Comparison of ENCODE assay signal across 14 cellular contexts in genomic region chr19:31285744-31286143, GRCh38.
DNase-seq lines count a peak whose midpoint lies in the region; ATAC-seq and TF ChIP-seq lines count a peak whose summit lies in the region.
"Had no signal": no experiment of that assay in that cellular context is flagged by ENCODE, and none has a peak within 500 bp of the region (broad histone marks: within the 10 kb centered on the region; RNA-seq: fewer than 3 reads in every experiment).

No MANE protein-coding gene starts in this region.

- peak overlapping the region in 37 of 59 donors; percentile 1 to 74 (median 48) for H3K27ac ChIP-seq in dorsolateral prefrontal cortex
- H3K27ac ChIP-seq: epithelial cell of prostate had no signal

- H3K27ac Mint-ChIP-seq in stimulated activated memory B cell treated with anti-CD40 and anti-IgM and Interleukin-4, amounts not matched to agents 10 μg/mL and 1 μg/mL and 100 μg/mL, for 72 hours, result no peak overlapping the region

- POLR2A ChIA-PET in AG04449 (lab: Yijun Ruan, JAX), result no interaction called here

- H3K9me3 Mint-ChIP-seq in stimulated activated memory B cell treated with anti-CD40 and anti-IgM and Interleukin-4, amounts not matched to agents 10 μg/mL and 1 μg/mL and 100 μg/mL, for 72 hours, result peaks cover 7% of the 10 kb centered on the region

- H3K36me3 Mint-ChIP-seq in stimulated activated memory B cell treated with anti-CD40 and anti-IgM and Interleukin-4, amounts not matched to agents 10 μg/mL and 1 μg/mL and 100 μg/mL, for 72 hours, result no peaks in the 10 kb centered on the region

- CTCF ChIA-PET in AG04449 (lab: Yijun Ruan, JAX), result no interaction called here

- no peak overlapping the region for H3K4me3 Mint-ChIP-seq in stimulated activated memory B cell treated with anti-CD40 and anti-IgM and Interleukin-4, amounts not matched to agents 10 μg/mL and 1 μg/mL and 100 μg/mL, for 72 hours

- no peaks in the 10 kb centered on the region for H3K4me1 Mint-ChIP-seq in stimulated activated memory B cell treated with anti-CD40 and anti-IgM and Interleukin-4, amounts not matched to agents 10 μg/mL and 1 μg/mL and 100 μg/mL, for 72 hours

- H3K27me3 ChIP-seq in dorsolateral prefrontal cortex, result no peaks in the 10 kb centered on the region
- H3K27me3 ChIP-seq: adrenal gland had no signal

- intact Hi-C loops in dorsolateral prefrontal cortex (cut with DNase I), result no loop called here

- ATAC-seq in stimulated activated memory B cell treated with anti-CD40 and anti-IgM and Interleukin-4, amounts not matched to agents 10 μg/mL and 1 μg/mL and 100 μg/mL, for 72 hours, result no peak
- ATAC-seq in GM19467 (IDR thresholded peaks at IDR 0.05; ENCODE audit: unreplicated experiment), result no peak
- ATAC-seq: GM12878 had no signal

- H3K4me3 ChIP-seq in AG04449 (ENCODE audit: low read depth, low read length) (peak overlapping the region; percentile 18; the same call in 1 of the 2 replicates), dorsolateral prefrontal cortex (peak overlapping the region in 36 of 59 donors; percentile 4 to 51 (median 28))
- H3K4me3 ChIP-seq: GM12878, skin epidermis had no signal

- H3K27me3 Mint-ChIP-seq in stimulated activated memory B cell treated with anti-CD40 and anti-IgM and Interleukin-4, amounts not matched to agents 10 μg/mL and 1 μg/mL and 100 μg/mL, for 72 hours, result no peaks in the 10 kb centered on the region

- TF ChIP-seq CTCF in AG04449 (IDR thresholded peaks at IDR 0.05; ENCODE audit: insufficient read depth, low read length, missing control alignments), result no peak
- no peak for TF ChIP-seq CTCF in dorsolateral prefrontal cortex (IDR thresholded peaks at IDR 0.05 in 54 of 56, conservative IDR thresholded peaks at IDR 0.05 in 2 of 56; ENCODE audit: low read depth in 1 of 56, partially characterized antibody in 56 of 56)

- DNase-seq in AG04449 (ENCODE audit: low read depth, low spot score) (no peak), HT1080 (ENCODE audit: low read depth) (peak; percentile 18), dorsolateral prefrontal cortex (peak in 3 of 10 donors; percentile 30 to 52 (median 42)), myocyte (ENCODE audit: low read depth) (peak; percentile 90), NCI-H524 treated with DMSO at 0.1 percent for 48 hours (lab: John Stamatoyannopoulos, UW) (no peak), DMS 273 (lab: John Stamatoyannopoulos, UW; ENCODE audit: unreplicated experiment) (no peak)
- DNase-seq: activated CD8-positive, alpha-beta memory T cell treated with anti-CD3 and anti-CD28 coated beads for 24 hours; NCI-H446 had no signal

Comparison
In these comparisons a context has a peak if more than half of its experiments do, and no peak if none do; other contexts are left out.
1. DNase-seq: peak in HT1080 (single experiment) and myocyte (single experiment); none in AG04449 (single experiment), NCI-H524 treated with DMSO at 0.1 percent for 48 hours (single experiment) and DMS 273 (single experiment).